In genomic region chr4:168633474-168633873, GRCh38 we compare ENCODE assay signal across 19 cellular contexts.
DNase-seq lines count a peak whose midpoint lies in the region; ATAC-seq and TF ChIP-seq lines count a peak whose summit lies in the region.
"Had no signal": no experiment of that assay in that cellular context is flagged by ENCODE, and none has a peak within 500 bp of the region (broad histone marks: within the 10 kb centered on the region; RNA-seq: fewer than 3 reads in every experiment).

No MANE protein-coding gene starts in this region.

- H3K36me3 ChIP-seq in skeletal muscle tissue (ENCODE audit: control insufficient read depth in 3 of 3, insufficient read depth in 3 of 3, low read length in 3 of 3) = no peaks in the 10 kb centered on the region

- no peaks in the 10 kb centered on the region for H3K27me3 ChIP-seq in skeletal muscle tissue (ENCODE audit: control insufficient read depth in 3 of 3, insufficient read depth in 3 of 3, low read length in 3 of 3)

- H3K27ac ChIP-seq in skeletal muscle tissue (ENCODE audit: low read depth, low read length) = peak overlapping the region; percentile 89

- H3K9ac ChIP-seq in skeletal muscle tissue (ENCODE audit: low read depth in 1 of 3, low read length in 3 of 3) = peak overlapping the region; percentile 81 to 87 (median 86)

- H3K4me1 Mint-ChIP-seq in HFFc6 (ENCODE audit: low read depth) (peaks cover 86% of the 10 kb centered on the region), mesothelial cell of epicardium (peaks cover 65% of the 10 kb centered on the region)
- H3K4me1 Mint-ChIP-seq: stimulated activated effector memory CD8-positive, alpha-beta T cell treated with anti-CD3 and anti-CD28 coated beads, Interleukin-12 subunit alpha, Interleukin-12 subunit beta, amount 100 ng/mL, for 72 hours had no signal

- in situ Hi-C loops in astrocyte of the cerebellum (cut with HindIII; ENCODE audit: low sequenced_read_pairs) = no loop called here

- H3K9me3 Mint-ChIP-seq in HFFc6 = no peaks in the 10 kb centered on the region
- no peaks in the 10 kb centered on the region for H3K9me3 Mint-ChIP-seq in mesothelial cell of epicardium
- H3K9me3 Mint-ChIP-seq: activated T-cell treated with anti-CD3 and anti-CD28 coated beads, Interleukin-2, amount 50 U/mL, for 4 hours; IgD-negative memory B cell; stimulated activated effector memory CD8-positive, alpha-beta T cell treated with anti-CD3 and anti-CD28 coated beads, Interleukin-12 subunit alpha, Interleukin-12 subunit beta, amount 100 ng/mL, for 72 hours had no signal

- H3K36me3 Mint-ChIP-seq in HFFc6 (ENCODE audit: low read depth) (no peaks in the 10 kb centered on the region), mesothelial cell of epicardium (no peaks in the 10 kb centered on the region)
- H3K36me3 Mint-ChIP-seq: CD4-positive, CD25-positive, alpha-beta regulatory T cell; IgD-negative memory B cell; stimulated activated effector memory CD8-positive, alpha-beta T cell treated with anti-CD3 and anti-CD28 coated beads, Interleukin-12 subunit alpha, Interleukin-12 subunit beta, amount 100 ng/mL, for 72 hours had no signal

- ATAC-seq in GM18870 (IDR thresholded peaks at IDR 0.05; ENCODE audit: unreplicated experiment) (no peak), GM18502 (IDR thresholded peaks at IDR 0.05; ENCODE audit: poor library complexity, unreplicated experiment) (no peak)
- ATAC-seq: activated CD4-positive, alpha-beta T cell treated with anti-CD3 and anti-CD28 coated beads for 36 hours; activated T-cell treated with anti-CD3 and anti-CD28 coated beads, Interleukin-2, amount 50 U/mL, for 4 hours had no signal

- H3K9me3 ChIP-seq in skeletal muscle tissue (ENCODE audit: control insufficient read depth in 3 of 3, low read length in 3 of 3) = no peaks in the 10 kb centered on the region

- peaks cover 30 to 52% (median 49%) of the 10 kb centered on the region in 3 donors for H3K4me1 ChIP-seq in skeletal muscle tissue (ENCODE audit: control insufficient read depth in 3 of 3, insufficient read depth in 3 of 3, low read length in 3 of 3)

- DNase-seq in HFFc6 (no peak), astrocyte of the cerebellum (ENCODE audit: low read depth) (no peak), mesothelial cell of epicardium (ENCODE audit: low spot score in 2 of 2, unreplicated experiment in 2 of 2) (no peak), C1 segment of cervical spinal cord (lab: John Stamatoyannopoulos, UW) (no peak)
- DNase-seq in activated CD4-positive, alpha-beta T cell treated with anti-CD3 and anti-CD28 coated beads, Interleukin-2, amount 50 U/mL, for 4 hours = no peak
- DNase-seq: activated CD4-positive, alpha-beta T cell treated with anti-CD3 and anti-CD28 coated beads for 36 hours; activated T-cell treated with anti-CD3 and anti-CD28 coated beads, Interleukin-2, amount 50 U/mL, for 4 hours; amygdala; CD4-positive, CD25-positive, alpha-beta regulatory T cell; EL; NCI-H1436; NCI-H446 treated with DMSO at 0.1 percent for 48 hours; stimulated activated CD4-positive, alpha-beta T cell treated with anti-CD3 and anti-CD28 coated beads, Interleukin-4, amount 100 ng/mL, for 24 hours had no signal

- TF ChIP-seq CTCF in HFFc6 (IDR thresholded peaks at IDR 0.05) (no peak), astrocyte of the cerebellum (IDR thresholded peaks at IDR 0.05; ENCODE audit: low read depth, low read length, missing control alignments) (no peak), mesothelial cell of epicardium (IDR thresholded peaks at IDR 0.05; ENCODE audit: unreplicated experiment) (no peak)

- H3K27ac Mint-ChIP-seq in HFFc6 (no peak overlapping the region), mesothelial cell of epicardium (peak overlapping the region; percentile 98)
- H3K27ac Mint-ChIP-seq: activated CD4-positive, alpha-beta T cell treated with anti-CD3 and anti-CD28 coated beads for 36 hours; CD4-positive, CD25-positive, alpha-beta regulatory T cell; IgD-negative memory B cell; stimulated activated effector memory CD8-positive, alpha-beta T cell treated with anti-CD3 and anti-CD28 coated beads, Interleukin-12 subunit alpha, Interleukin-12 subunit beta, amount 100 ng/mL, for 72 hours had no signal

- H3K4me3 Mint-ChIP-seq in HFFc6 = peak overlapping the region; percentile 83; the same call in 1 of the 2 replicates
- peak overlapping the region; percentile 87 for H3K4me3 Mint-ChIP-seq in mesothelial cell of epicardium
- H3K4me3 Mint-ChIP-seq: activated CD4-positive, alpha-beta T cell treated with anti-CD3 and anti-CD28 coated beads for 36 hours; activated T-cell treated with anti-CD3 and anti-CD28 coated beads, Interleukin-2, amount 50 U/mL, for 4 hours; CD4-positive, CD25-positive, alpha-beta regulatory T cell; IgD-negative memory B cell; stimulated activated effector memory CD8-positive, alpha-beta T cell treated with anti-CD3 and anti-CD28 coated beads, Interleukin-12 subunit alpha, Interleukin-12 subunit beta, amount 100 ng/mL, for 72 hours had no signal

- peak overlapping the region; percentile 89 for H3K4me3 ChIP-seq in astrocyte of the cerebellum (ENCODE audit: low read depth, low read length)
- H3K4me3 ChIP-seq in skeletal muscle tissue (ENCODE audit: low read length in 3 of 3) = peak overlapping the region; percentile 81 to 92 (median 89)
- H3K4me3 ChIP-seq: GM12878 had no signal

- H3K27me3 Mint-ChIP-seq in HFFc6 (ENCODE audit: insufficient read depth) (peaks cover 3% of the 10 kb centered on the region; the same call in 1 of the 2 replicates), mesothelial cell of epicardium (ENCODE audit: low read depth) (no peaks in the 10 kb centered on the region)
